In genomic region chr13:77466757-77467156, GRCh38 we compare ENCODE assay signal across 22 cellular contexts.
"Had no signal": no experiment of that assay in that cellular context is flagged by ENCODE, and none has a peak within 500 bp of the region (broad histone marks: within the 10 kb centered on the region; RNA-seq: fewer than 3 reads in every experiment).

No MANE protein-coding gene starts in this region.

- H3K4me1 Mint-ChIP-seq: immature natural killer cell had no signal

- H3K4me2 ChIP-seq: hepatocyte had no signal

- H3K36me3 ChIP-seq: esophagus muscularis mucosa, gastroesophageal sphincter, heart left ventricle, left ventricle myocardium inferior, lower lobe of right lung had no signal

- H3K4me1 ChIP-seq: esophagus muscularis mucosa, gastroesophageal sphincter, left ventricle myocardium inferior, lower lobe of right lung had no signal

- H3K9me3 Mint-ChIP-seq: immature natural killer cell, mesothelial cell of epicardium had no signal

- H3K79me2 ChIP-seq: hepatocyte had no signal

- H3K9me3 ChIP-seq: esophagus muscularis mucosa, gastroesophageal sphincter, heart left ventricle, left ventricle myocardium inferior, lower lobe of right lung, mucosa of descending colon had no signal

- H3K36me3 Mint-ChIP-seq: immature natural killer cell, mesothelial cell of epicardium had no signal

- H3K27me3 ChIP-seq: dorsolateral prefrontal cortex, esophagus muscularis mucosa, gastroesophageal sphincter, heart left ventricle, hepatocyte had no signal

- H3K4me3 Mint-ChIP-seq: immature natural killer cell, mesothelial cell of epicardium had no signal

- DNase-seq: dermis blood vessel endothelial cell; dorsolateral prefrontal cortex; effector CD4-positive, alpha-beta T cell; effector memory CD4-positive, alpha-beta T cell; foreskin keratinocyte; heart left ventricle; hypothalamus; immature natural killer cell; islet precursor cell; kidney; kidney glomerular epithelial cell; left colon; left ventricle myocardium inferior; lower lobe of right lung; mesenchymal stem cell; mucosa of descending colon had no signal

- ATAC-seq: gastroesophageal sphincter, heart left ventricle, left colon, left lobe of liver, lower lobe of right lung, mucosa of descending colon had no signal

- H3K27ac ChIP-seq: coronary artery, dorsolateral prefrontal cortex, esophagus muscularis mucosa, foreskin keratinocyte, gastroesophageal sphincter, heart left ventricle, hepatocyte, left ventricle myocardium inferior, lower lobe of right lung had no signal

- H3K27ac Mint-ChIP-seq: immature natural killer cell, mesothelial cell of epicardium had no signal

- H2AFZ ChIP-seq: hepatocyte had no signal

- H3K4me3 ChIP-seq: coronary artery, dorsolateral prefrontal cortex, esophagus muscularis mucosa, gastroesophageal sphincter, heart left ventricle, hepatocyte, left ventricle myocardium inferior, lower lobe of right lung, mucosa of descending colon had no signal
